1 cellular context compared by ENCODE assay signal in the genomic region with DNA sequence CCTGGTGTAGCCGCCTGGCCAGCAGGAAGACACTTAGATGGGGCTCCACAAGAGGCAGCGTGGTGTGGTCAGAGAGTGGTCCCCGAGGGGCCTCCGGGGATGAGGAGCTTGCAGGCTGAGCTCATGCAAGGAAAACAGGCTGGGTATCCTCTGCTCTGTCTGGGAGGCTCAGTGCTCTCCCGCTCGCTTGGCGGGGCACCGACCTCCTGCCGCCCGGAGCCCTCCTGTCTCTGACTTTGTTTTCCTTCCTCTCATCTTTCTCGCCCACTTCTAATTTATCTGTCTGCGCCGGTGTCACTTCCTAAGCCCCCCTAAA.
TF ChIP-seq lines count a peak whose summit lies in the region.

No MANE protein-coding gene starts in this region.

TF ChIP-seq in IMR-90, 13 proteins besides CTCF, POLR2A, EP300 and RAD21:
- TF ChIP-seq CHD1 (IDR thresholded peaks at IDR 0.05; ENCODE audit: low read depth, low read length) (no peak), MAFK (IDR thresholded peaks at IDR 0.05; ENCODE audit: low read depth, low read length) (no peak), BHLHE40 (IDR thresholded peaks at IDR 0.05; ENCODE audit: low read depth, low read length) (no peak), NFE2L2 (IDR thresholded peaks at IDR 0.05; ENCODE audit: low read depth, low read length) (no peak), FOS (IDR thresholded peaks at IDR 0.05; ENCODE audit: low read depth, low read length) (no peak), SMC3 (IDR thresholded peaks at IDR 0.05; ENCODE audit: low read depth, low read length) (no peak), RCOR1 (IDR thresholded peaks at IDR 0.05; ENCODE audit: insufficient replicate concordance, low read length) (no peak), MAZ (IDR thresholded peaks at IDR 0.05; ENCODE audit: borderline replicate concordance, low read depth, low read length) (no peak), CEBPB (IDR thresholded peaks at IDR 0.05; ENCODE audit: low read depth, low read length) (no peak), RFX5 (IDR thresholded peaks at IDR 0.05; ENCODE audit: low read depth, low read length) (no peak), MXI1 (IDR thresholded peaks at IDR 0.05; ENCODE audit: borderline replicate concordance, low read depth, low read length) (no peak)
- TF ChIP-seq, protein P1, sequence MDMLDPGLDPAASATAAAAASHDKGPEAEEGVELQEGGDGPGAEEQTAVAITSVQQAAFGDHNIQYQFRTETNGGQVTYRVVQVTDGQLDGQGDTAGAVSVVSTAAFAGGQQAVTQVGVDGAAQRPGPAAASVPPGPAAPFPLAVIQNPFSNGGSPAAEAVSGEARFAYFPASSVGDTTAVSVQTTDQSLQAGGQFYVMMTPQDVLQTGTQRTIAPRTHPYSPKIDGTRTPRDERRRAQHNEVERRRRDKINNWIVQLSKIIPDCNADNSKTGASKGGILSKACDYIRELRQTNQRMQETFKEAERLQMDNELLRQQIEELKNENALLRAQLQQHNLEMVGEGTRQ (IDR thresholded peaks at IDR 0.05; ENCODE audit: low read depth, low read length) = no peak
- TF ChIP-seq, protein P2, sequence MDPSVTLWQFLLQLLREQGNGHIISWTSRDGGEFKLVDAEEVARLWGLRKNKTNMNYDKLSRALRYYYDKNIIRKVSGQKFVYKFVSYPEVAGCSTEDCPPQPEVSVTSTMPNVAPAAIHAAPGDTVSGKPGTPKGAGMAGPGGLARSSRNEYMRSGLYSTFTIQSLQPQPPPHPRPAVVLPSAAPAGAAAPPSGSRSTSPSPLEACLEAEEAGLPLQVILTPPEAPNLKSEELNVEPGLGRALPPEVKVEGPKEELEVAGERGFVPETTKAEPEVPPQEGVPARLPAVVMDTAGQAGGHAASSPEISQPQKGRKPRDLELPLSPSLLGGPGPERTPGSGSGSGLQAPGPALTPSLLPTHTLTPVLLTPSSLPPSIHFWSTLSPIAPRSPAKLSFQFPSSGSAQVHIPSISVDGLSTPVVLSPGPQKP (IDR thresholded peaks at IDR 0.05; ENCODE audit: borderline replicate concordance, low read depth, low read length) = no peak
